12 cellular contexts compared by ENCODE assay signal in genomic region chr6:31690231-31691077, GRCh38. TPM values are rescaled to one million over a fixed set of nuclear protein-coding genes. Genes with fewer than 3 reads are reported as not detected.
DNase-seq lines count a peak whose midpoint lies in the region; ATAC-seq lines count a peak whose summit lies in the region.
"Had no signal": no experiment of that assay in that cellular context is flagged by ENCODE, and none has a peak within 500 bp of the region (broad histone marks: within the 10 kb centered on the region; RNA-seq: fewer than 3 reads in every experiment).

No MANE protein-coding gene starts in this region.

- no CpG with 5 or more reads among the region's 10 CpGs for WGBS in mesendoderm (ENCODE audit: extremely low coverage, insufficient coverage, low lambda C conversion rate)

- H4K5ac ChIP-seq in mesendoderm (ENCODE audit: low read length) = no peak overlapping the region

- no peak overlapping the region for H3K4me2 ChIP-seq in mesendoderm (ENCODE audit: low read length)

- no peaks in the 10 kb centered on the region for H3K9me3 ChIP-seq in CD8-positive, alpha-beta memory T cell (ENCODE audit: low read length)
- H3K9me3 ChIP-seq in T-helper 17 cell (ENCODE audit: control insufficient read depth, low read length, poor library complexity, severe bottlenecking) = no peaks in the 10 kb centered on the region
- H3K9me3 ChIP-seq: esophagus squamous epithelium had no signal

- POLR2A ChIA-PET in CD8-positive, alpha-beta memory T cell (lab: Charles Lee) = no interaction called here

- H2BK5ac ChIP-seq in mesendoderm (ENCODE audit: low read length) = no peak overlapping the region

- CTCF ChIA-PET in CD8-positive, alpha-beta memory T cell (lab: Charles Lee) = interaction anchor here (1.4 kb wide), 2 partner anchors 38 to 148 kb away, joined by 3 to 4 read pairs; partner anchors contain the start of gene DDAH2

- H3K79me2 ChIP-seq in mesendoderm (ENCODE audit: control insufficient read depth, insufficient read depth, low read length) = no peaks in the 10 kb centered on the region

- H3K4ac ChIP-seq in mesendoderm (ENCODE audit: low read depth, low read length) = no peak overlapping the region

- H2BK120ac ChIP-seq in mesendoderm (ENCODE audit: low read depth, low read length) = no peak overlapping the region

- peak overlapping the region; percentile 79 for H3K56ac ChIP-seq in mesendoderm (ENCODE audit: low read length)

- H3K27me3 Mint-ChIP-seq in CD8-positive, alpha-beta memory T cell = no peaks in the 10 kb centered on the region
- H3K27me3 Mint-ChIP-seq in T-helper 17 cell = no peaks in the 10 kb centered on the region
- H3K27me3 Mint-ChIP-seq: brain had no signal

- H3K4me1 ChIP-seq in CD8-positive, alpha-beta memory T cell (ENCODE audit: insufficient read depth, low read length) = peaks cover 9% of the 10 kb centered on the region
- peaks cover 8% of the 10 kb centered on the region for H3K4me1 ChIP-seq in mesendoderm (ENCODE audit: control insufficient read depth, low read depth, low read length)
- H3K4me1 ChIP-seq: esophagus squamous epithelium had no signal

- no peaks in the 10 kb centered on the region for H3K27me3 ChIP-seq in CD8-positive, alpha-beta memory T cell (ENCODE audit: insufficient read depth, low read length, poor library complexity, severe bottlenecking)
- H3K27me3 ChIP-seq in mesendoderm (ENCODE audit: insufficient read depth, low read length, poor library complexity) = no peaks in the 10 kb centered on the region
- H3K27me3 ChIP-seq: esophagus squamous epithelium had no signal

- no peak for DNase-seq in CD8-positive, alpha-beta memory T cell
- no peak for DNase-seq in T-helper 17 cell
- peak; percentile 78 for DNase-seq in mesendoderm
- no peak for DNase-seq in activated gamma-delta T cell treated with Interleukin-2 at 50 U/mL for 16 hours
- DNase-seq in cerebellar cortex (ENCODE audit: low spot score) = no peak
- DNase-seq: esophagus squamous epithelium, NCI-H2171 had no signal

- H3K23ac ChIP-seq in mesendoderm (ENCODE audit: low read length) = peak overlapping the region; percentile 66

- H3K4me1 Mint-ChIP-seq in CD8-positive, alpha-beta memory T cell = no peaks in the 10 kb centered on the region
- peaks cover 7% of the 10 kb centered on the region for H3K4me1 Mint-ChIP-seq in T-helper 17 cell
- H3K4me1 Mint-ChIP-seq: brain had no signal

- no peak overlapping the region for H3K18ac ChIP-seq in mesendoderm (ENCODE audit: low read length)

- H2BK15ac ChIP-seq in mesendoderm (replicated peaks; ENCODE audit: low read depth) = no peak overlapping the region

- peak overlapping the region in 7 of 8 donors; percentile 14 to 80 (median 54) for H3K27ac Mint-ChIP-seq in CD8-positive, alpha-beta memory T cell
- peak overlapping the region; percentile 34 for H3K27ac Mint-ChIP-seq in T-helper 17 cell

- H3K4me3 ChIP-seq in CD8-positive, alpha-beta memory T cell (ENCODE audit: low read length) = no peak overlapping the region
- H3K4me3 ChIP-seq in mesendoderm (ENCODE audit: low read length) = no peak overlapping the region
- H3K4me3 ChIP-seq: esophagus squamous epithelium had no signal

- peak overlapping the region; percentile 44 for H3K9ac ChIP-seq in mesendoderm (ENCODE audit: low read length)

- peaks cover 0 to 93% (median 12%) of the 10 kb centered on the region in 3 donors for H3K36me3 Mint-ChIP-seq in CD8-positive, alpha-beta memory T cell
- H3K36me3 Mint-ChIP-seq in T-helper 17 cell (ENCODE audit: low read depth) = peaks cover 9% of the 10 kb centered on the region

- no peak overlapping the region for H2AK5ac ChIP-seq in mesendoderm (ENCODE audit: low read length)

- H3K4me3 Mint-ChIP-seq in CD8-positive, alpha-beta memory T cell = no peak overlapping the region
- peak overlapping the region; percentile 49 for H3K4me3 Mint-ChIP-seq in T-helper 17 cell
- H3K4me3 Mint-ChIP-seq: brain had no signal

- H4K8ac ChIP-seq in mesendoderm (ENCODE audit: low read depth, low read length) = no peak overlapping the region

- no peaks in the 10 kb centered on the region for H3K9me3 Mint-ChIP-seq in CD8-positive, alpha-beta memory T cell
- H3K9me3 Mint-ChIP-seq: brain had no signal

- no peaks in the 10 kb centered on the region for H3K79me1 ChIP-seq in mesendoderm (ENCODE audit: low read length)

- peak overlapping the region; percentile 68 for H3K27ac ChIP-seq in CD8-positive, alpha-beta memory T cell (ENCODE audit: low read depth, low read length)
- peak overlapping the region; percentile 68 for H3K27ac ChIP-seq in mesendoderm (ENCODE audit: low read depth, low read length)
- H3K27ac ChIP-seq: C4-2B, esophagus squamous epithelium had no signal

- ATAC-seq in T-helper 17 cell (no peak), HG02588 (IDR thresholded peaks at IDR 0.05; ENCODE audit: unreplicated experiment) (no peak)
- ATAC-seq: Right ventricle myocardium inferior had no signal

- peaks cover 72% of the 10 kb centered on the region for H3K36me3 ChIP-seq in CD8-positive, alpha-beta memory T cell (ENCODE audit: insufficient read depth, low read length)
- H3K36me3 ChIP-seq in mesendoderm (ENCODE audit: control insufficient read depth, insufficient read depth, low read length) = peaks cover 29% of the 10 kb centered on the region

RNA-seq across cellular contexts. Expression of gene LY6G5C, which starts 9.6 kb away (rescaled TPM):
- total RNA-seq in CD8-positive, alpha-beta memory T cell = 1 to 10 TPM; 3.5 to 4.5 TPM
- 10.3 TPM for polyA plus RNA-seq in CD8-positive, alpha-beta memory T cell
- 1 to 10 TPM; 3.8 to 4.6 TPM for total RNA-seq in T-helper 17 cell
- polyA plus RNA-seq in mesendoderm (2013, experiment 1 of 2) = 1.3 TPM
- 0.90 TPM for polyA plus RNA-seq in mesendoderm (2013, experiment 2 of 2)
- total RNA-seq: skeletal muscle tissue had no signal

RNA-seq across cellular contexts. Expression of gene ABHD16A, which starts 12.7 kb away (rescaled TPM):
- 10 to 100 TPM; 37.0 to 41.0 TPM for total RNA-seq in CD8-positive, alpha-beta memory T cell
- polyA plus RNA-seq in CD8-positive, alpha-beta memory T cell = 45.5 TPM
- 10 to 100 TPM; 57.8 to 75.1 TPM for total RNA-seq in T-helper 17 cell
- 36.3 TPM for polyA plus RNA-seq in mesendoderm (2013, experiment 1 of 2)
- 34.1 TPM for polyA plus RNA-seq in mesendoderm (2013, experiment 2 of 2)

RNA-seq across cellular contexts. Expression of gene LY6G6F, which starts 16.2 kb away (rescaled TPM):
- not detected for total RNA-seq in CD8-positive, alpha-beta memory T cell
- not detected for polyA plus RNA-seq in CD8-positive, alpha-beta memory T cell
- 10 to 100 TPM in 1 of 2 donors, 1 to 10 TPM in 1; 1.6 to 29.1 TPM for total RNA-seq in T-helper 17 cell
- polyA plus RNA-seq in mesendoderm (2013, experiment 1 of 2) = not detected
- polyA plus RNA-seq in mesendoderm (2013, experiment 2 of 2) = not detected
- total RNA-seq: esophagus squamous epithelium, Right ventricle myocardium inferior, skeletal muscle tissue had no signal

RNA-seq across cellular contexts. Expression of gene LY6G5B, which starts 20.7 kb away (rescaled TPM):
- total RNA-seq in CD8-positive, alpha-beta memory T cell = 10 to 100 TPM; 19.1 to 21.2 TPM
- polyA plus RNA-seq in CD8-positive, alpha-beta memory T cell = 0.64 TPM
- total RNA-seq in T-helper 17 cell = 10 to 100 TPM; 27.6 to 32.7 TPM
- polyA plus RNA-seq in mesendoderm (2013, experiment 1 of 2) = 10.5 TPM
- 12.0 TPM for polyA plus RNA-seq in mesendoderm (2013, experiment 2 of 2)

RNA-seq across cellular contexts. Expression of gene CSNK2B, which starts 24.6 kb away (rescaled TPM):
- total RNA-seq in CD8-positive, alpha-beta memory T cell = 100 to 1,000 TPM; 323 to 334 TPM
- polyA plus RNA-seq in CD8-positive, alpha-beta memory T cell = 265 TPM
- total RNA-seq in T-helper 17 cell = 100 to 1,000 TPM; 104 to 107 TPM
- polyA plus RNA-seq in mesendoderm (2013, experiment 1 of 2) = 302 TPM
- polyA plus RNA-seq in mesendoderm (2013, experiment 2 of 2) = 314 TPM
